In the genomic region with DNA sequence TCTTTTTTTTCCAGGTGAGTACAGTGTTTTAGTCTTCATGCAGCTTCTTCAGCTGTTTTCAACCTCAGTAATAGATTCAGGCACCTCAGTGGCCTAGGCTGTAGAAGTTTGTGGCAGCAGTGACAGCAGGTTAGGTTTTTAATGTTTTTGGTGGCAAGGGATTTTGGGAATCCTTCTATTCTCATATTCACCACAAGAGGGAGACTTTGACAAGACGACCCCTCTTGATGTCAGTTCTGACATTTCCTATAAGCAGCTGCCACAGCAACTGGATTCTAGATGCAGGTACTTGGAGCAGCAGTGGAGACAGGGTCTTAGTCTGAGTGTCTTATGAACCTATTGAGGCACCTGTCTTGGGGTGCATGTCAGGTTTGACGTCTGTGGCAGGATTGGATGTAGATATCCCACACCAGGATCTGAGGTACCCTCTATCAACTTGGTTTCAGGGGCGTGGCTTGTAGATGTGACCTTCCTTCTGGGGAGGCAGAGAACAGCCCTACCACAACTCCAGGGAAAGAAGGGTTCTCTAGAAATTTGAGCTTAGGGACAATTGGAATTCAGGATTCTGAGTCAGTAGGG, we compare ENCODE assay signal across 11 cellular contexts.
DNase-seq lines count a peak whose midpoint lies in the region; ATAC-seq, FAIRE-seq and TF ChIP-seq lines count a peak whose summit lies in the region.
"Had no signal": no experiment of that assay in that cellular context is flagged by ENCODE, and none has a peak within 500 bp of the region (broad histone marks: within the 10 kb centered on the region; RNA-seq: fewer than 3 reads in every experiment).

No MANE protein-coding gene starts in this region.

- no peaks in the 10 kb centered on the region for H3K27me3 ChIP-seq in DND-41 (ENCODE audit: insufficient read depth, low read length, poor library complexity)
- no peaks in the 10 kb centered on the region for H3K27me3 ChIP-seq in tibial nerve

- no peaks in the 10 kb centered on the region for H3K9me3 ChIP-seq in DND-41 (ENCODE audit: insufficient read depth, low read length, severe bottlenecking)
- H3K9me3 ChIP-seq in tibial nerve: peaks cover 0 to 14% (median 6%) of the 10 kb centered on the region in 4 donors

- TF ChIP-seq EP300 in tibial nerve (IDR thresholded peaks at IDR 0.05): no peak

- TF ChIP-seq CTCF in DND-41 (IDR thresholded peaks at IDR 0.05; ENCODE audit: borderline replicate concordance, extremely low read depth, low read length, poor library complexity, severe bottlenecking): peak; percentile 43
- TF ChIP-seq CTCF in tibial nerve (IDR thresholded peaks at IDR 0.05): no peak

- H2AFZ ChIP-seq in DND-41 (ENCODE audit: low read depth, low read length): no peak overlapping the region

- no peak for TF ChIP-seq POLR2A in tibial nerve (IDR thresholded peaks at IDR 0.05)

- no peak overlapping the region for H3K4me2 ChIP-seq in DND-41 (ENCODE audit: insufficient read depth, low read length)

- H3K36me3 ChIP-seq in DND-41 (ENCODE audit: insufficient read depth, low read length): no peaks in the 10 kb centered on the region
- H3K36me3 ChIP-seq in tibial nerve: no peaks in the 10 kb centered on the region

- no peaks in the 10 kb centered on the region for H4K20me1 ChIP-seq in DND-41 (ENCODE audit: insufficient read depth, low read length)

- H3K79me2 ChIP-seq in DND-41 (ENCODE audit: insufficient read depth, low read length): no peaks in the 10 kb centered on the region

- no peak for DNase-seq in DND-41
- DNase-seq in HTR-8/SVneo (ENCODE audit: insufficient read length, low spot score): peak; percentile 6
- DNase-seq in RKO (ENCODE audit: low spot score): peak; percentile 22
- peak; percentile 38 for DNase-seq in iPS DF 4.7 (ENCODE audit: extremely low read depth, low spot score)
- DNase-seq in SHP77 treated with DMSO at 0.1 percent for 48 hours (lab: John Stamatoyannopoulos, UW): no peak
- DNase-seq in mesenteric fat pad (ENCODE audit: low spot score): no peak
- DNase-seq in tibial nerve (ENCODE audit: low spot score in 2 of 2): no peak
- DNase-seq: DMS79 treated with DMSO at 0.1 percent for 48 hours had no signal

- no peak for ATAC-seq in DND-41 (ENCODE audit: insufficient read depth, low read depth)
- ATAC-seq in HG02885 (IDR thresholded peaks at IDR 0.05; ENCODE audit: poor library complexity, unreplicated experiment): no peak
- ATAC-seq: sciatic nerve had no signal

- no peak overlapping the region for H3K9ac ChIP-seq in DND-41 (ENCODE audit: low read depth, low read length)

- no peaks in the 10 kb centered on the region for H3K4me1 ChIP-seq in DND-41 (ENCODE audit: insufficient read depth, low read length)
- H3K4me1 ChIP-seq in tibial nerve: no peaks in the 10 kb centered on the region

- no peak overlapping the region for H3K27ac ChIP-seq in DND-41 (ENCODE audit: low read length)
- no peak overlapping the region for H3K27ac ChIP-seq in tibial nerve

- FAIRE-seq in HTR-8/SVneo (lab: Jason Lieb, UNC): no peak
- FAIRE-seq: bronchial epithelial cell had no signal

- WGBS in tibial nerve, 2 donors: 69 to 78% methylated on average over 3 of the region's 3 CpGs

- H3K4me3 ChIP-seq in DND-41 (ENCODE audit: low read depth in 1 of 2, low read length in 2 of 2): no peak overlapping the region
- H3K4me3 ChIP-seq in tibial nerve: no peak overlapping the region

Comparison
In these comparisons a context has a peak if more than half of its experiments do, and no peak if none do; other contexts are left out.
1. DNase-seq: peak in HTR-8/SVneo (single experiment), RKO (single experiment) and iPS DF 4.7 (single experiment); none in DND-41 (single experiment), SHP77 treated with DMSO at 0.1 percent for 48 hours (single experiment), mesenteric fat pad (single experiment) and tibial nerve (0 of 2).